In genomic region chr6:8029243-8029870, GRCh38 we compare ENCODE assay signal across 12 cellular contexts. TPM values are rescaled to one million over a fixed set of nuclear protein-coding genes. Genes with fewer than 3 reads are reported as not detected.
A peak's percentile ranks its signal among the peaks of the same experiment; 100 is the strongest.
DNase-seq lines count a peak whose midpoint lies in the region; ATAC-seq and TF ChIP-seq lines count a peak whose summit lies in the region.
"Had no signal": no experiment of that assay in that cellular context is flagged by ENCODE, and none has a peak within 500 bp of the region (broad histone marks: within the 10 kb centered on the region; RNA-seq: fewer than 3 reads in every experiment).

No MANE protein-coding gene starts in this region.

- no peak for TF ChIP-seq EP300 in tibial nerve (IDR thresholded peaks at IDR 0.05)

- H3K9ac ChIP-seq in SK-N-MC (ENCODE audit: insufficient read length) = peak overlapping the region; percentile 44

- H3K4me3 ChIP-seq in SK-N-MC (peak overlapping the region; percentile 64), left ventricle myocardium inferior (no peak overlapping the region), tibial nerve (no peak overlapping the region)

- no peak for DNase-seq in Right ventricle myocardium inferior (ENCODE audit: missing footprints)
- no peak for DNase-seq in cardiac septum (ENCODE audit: low spot score)
- DNase-seq in SK-N-MC (ENCODE audit: low read depth, low spot score) = no peak
- no peak for DNase-seq in left ventricle myocardium inferior
- DNase-seq in NCI-H2196 (lab: John Stamatoyannopoulos, UW; ENCODE audit: unreplicated experiment) = no peak
- no peak for DNase-seq in tibial nerve (ENCODE audit: low spot score in 2 of 2)
- no peak for DNase-seq in T-helper 9 cell
- no peak for DNase-seq in SKM-1 (lab: John Stamatoyannopoulos, UW; ENCODE audit: unreplicated experiment)
- DNase-seq: activated CD4-positive, alpha-beta T cell treated with anti-CD3 and anti-CD28 coated beads for 4 hours; activated T-cell treated with anti-CD3 and anti-CD28 coated beads, Interleukin-2, amount 50 U/mL, for 4 hours; NCI-H1105; stimulated activated CD4-positive, alpha-beta T cell treated with anti-CD3 and anti-CD28 coated beads, Interleukin-12 subunit alpha, Interleukin-12 subunit beta, amount 100 ng/mL, for 4 hours had no signal

- H3K36me3 ChIP-seq in SK-N-MC (ENCODE audit: insufficient read depth, low read length) (no peaks in the 10 kb centered on the region; the same call in 1 of the 2 replicates), left ventricle myocardium inferior (peaks cover 3% of the 10 kb centered on the region), tibial nerve (no peaks in the 10 kb centered on the region)

- H3K9me3 ChIP-seq in SK-N-MC (ENCODE audit: low read depth, low read length) (no peaks in the 10 kb centered on the region), left ventricle myocardium inferior (replicated peaks) (peaks cover 14% of the 10 kb centered on the region), tibial nerve (no peaks in the 10 kb centered on the region)

- TF ChIP-seq CTCF in left ventricle myocardium inferior (IDR thresholded peaks at IDR 0.05; ENCODE audit: borderline replicate concordance) (no peak), tibial nerve (IDR thresholded peaks at IDR 0.05) (no peak)

- H3K27me3 ChIP-seq in left ventricle myocardium inferior (ENCODE audit: low read depth) (no peaks in the 10 kb centered on the region), tibial nerve (no peaks in the 10 kb centered on the region)

- H3K27ac ChIP-seq in SK-N-MC (peak overlapping the region; percentile 64), left ventricle myocardium inferior (replicated peaks) (peak overlapping the region; percentile 68), tibial nerve (no peak overlapping the region)

- H3K4me1 ChIP-seq in left ventricle myocardium inferior (peaks cover 30% of the 10 kb centered on the region), tibial nerve (peaks cover 0 to 28% (median 9%) of the 10 kb centered on the region in 4 donors)

- 30 to 45% methylated on average over 6 of the region's 6 CpGs for WGBS in tibial nerve, 2 donors

- no peak for TF ChIP-seq POLR2A in tibial nerve (IDR thresholded peaks at IDR 0.05)

- ATAC-seq in Right ventricle myocardium inferior = peak; percentile 28
- ATAC-seq: activated T-cell treated with anti-CD3 and anti-CD28 coated beads, Interleukin-2, amount 50 U/mL, for 4 hours had no signal

- intact Hi-C loops in Right ventricle myocardium inferior (cut with DNase I) = loop anchor here (5.0 kb wide), 1 partner anchor 33 kb away; the partner anchor contains the start of gene BLOC1S5
- intact Hi-C loops in cardiac septum (cut with DNase I) = no loop called here
- intact Hi-C loops in left ventricle myocardium inferior (cut with micrococcal nuclease) = no loop called here

RNA-seq across cellular contexts. Expression of gene BLOC1S5, which starts 34.8 kb away (rescaled TPM):
- total RNA-seq in Right ventricle myocardium inferior (8.1 TPM), cardiac septum (10.8 TPM), left ventricle myocardium inferior (8.5 TPM), tibial nerve (10 to 100 TPM; 10.7 to 15.3 (median 11.6) TPM)

Comparison
In these comparisons a context has a peak if more than half of its experiments do, and no peak if none do; other contexts are left out.
1. H3K27ac ChIP-seq: peak in SK-N-MC (single experiment) and left ventricle myocardium inferior (single experiment); none in tibial nerve (0 of 4).